ENCODE assay signal across 13 cellular contexts in the genomic region with DNA sequence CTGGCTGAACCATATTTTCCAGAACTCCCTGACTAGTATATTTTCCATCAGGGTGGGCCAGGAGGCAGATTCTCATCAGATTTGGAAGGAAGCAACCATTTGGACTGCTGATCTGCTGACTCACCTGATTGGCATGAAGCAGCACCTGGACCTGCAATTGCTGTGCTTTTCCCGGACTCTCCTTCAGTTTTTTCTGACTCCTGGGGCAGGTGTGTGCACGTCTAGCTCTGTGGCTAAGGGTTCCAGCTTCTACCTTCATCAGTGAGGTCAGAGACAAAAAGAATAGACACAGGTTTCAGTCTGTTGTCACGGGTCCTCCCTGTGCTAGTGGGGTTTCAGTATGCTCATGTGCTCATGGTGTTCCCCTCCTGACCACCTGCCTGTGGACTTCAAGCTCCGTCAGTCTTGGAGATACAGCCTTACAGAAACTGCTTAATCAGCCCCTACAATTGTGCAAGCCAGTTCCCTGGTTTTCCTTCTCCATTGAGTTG. TPM values are rescaled to one million over a fixed set of nuclear protein-coding genes. Genes with fewer than 3 reads are reported as not detected.
DNase-seq lines count a peak whose midpoint lies in the region; ATAC-seq and TF ChIP-seq lines count a peak whose summit lies in the region.
"Had no signal": no experiment of that assay in that cellular context is flagged by ENCODE, and none has a peak within 500 bp of the region (broad histone marks: within the 10 kb centered on the region; RNA-seq: fewer than 3 reads in every experiment).

No MANE protein-coding gene starts in this region.

- no peaks in the 10 kb centered on the region for H3K27me3 Mint-ChIP-seq in activated naive CD8-positive, alpha-beta T cell
- no peaks in the 10 kb centered on the region for H3K27me3 Mint-ChIP-seq in activated naive CD8-positive, alpha-beta T cell treated with anti-CD3 and anti-CD28 coated beads for 36 hours
- H3K27me3 Mint-ChIP-seq in endodermal cell (ENCODE audit: insufficient read depth): no peaks in the 10 kb centered on the region

- H3K4me3 ChIP-seq in endodermal cell (ENCODE audit: low read length): no peak overlapping the region
- H3K4me3 ChIP-seq in vagina: no peak overlapping the region
- H3K4me3 ChIP-seq: cardiac muscle cell, gastrocnemius medialis, lower lobe of right lung had no signal

- peak overlapping the region; percentile 25 for H3K27ac Mint-ChIP-seq in activated naive CD8-positive, alpha-beta T cell
- H3K27ac Mint-ChIP-seq in activated naive CD8-positive, alpha-beta T cell treated with anti-CD3 and anti-CD28 coated beads for 36 hours: no peak overlapping the region
- peak overlapping the region; percentile 61 for H3K27ac Mint-ChIP-seq in endodermal cell

- no peak for ATAC-seq in HG02763 (IDR thresholded peaks at IDR 0.05; ENCODE audit: unreplicated experiment)
- ATAC-seq: gastrocnemius medialis, lower lobe of right lung, SK-N-SH treated with all-trans-retinoic acid at 6 μM for 48 hours had no signal

- H3K36me3 Mint-ChIP-seq in activated naive CD8-positive, alpha-beta T cell: no peaks in the 10 kb centered on the region
- H3K36me3 Mint-ChIP-seq in activated naive CD8-positive, alpha-beta T cell treated with anti-CD3 and anti-CD28 coated beads for 36 hours: peaks cover 22% of the 10 kb centered on the region
- H3K36me3 Mint-ChIP-seq in endodermal cell (ENCODE audit: low read depth): peaks cover 2% of the 10 kb centered on the region

- TF ChIP-seq CTCF in endodermal cell (conservative IDR thresholded peaks at IDR 0.05) (no peak), vagina (IDR thresholded peaks at IDR 0.05) (no peak)

- 88 to 95% methylated on average over 4 of the region's 4 CpGs for WGBS in endodermal cell (ENCODE audit: insufficient coverage in 1 of 2, insufficient read length in 1 of 2), 2 experiments

- peaks cover 40% of the 10 kb centered on the region for H3K4me1 Mint-ChIP-seq in activated naive CD8-positive, alpha-beta T cell (ENCODE audit: low read depth)
- H3K4me1 Mint-ChIP-seq in activated naive CD8-positive, alpha-beta T cell treated with anti-CD3 and anti-CD28 coated beads for 36 hours: peaks cover 50% of the 10 kb centered on the region
- H3K4me1 Mint-ChIP-seq in endodermal cell: peaks cover 13% of the 10 kb centered on the region

- no peak overlapping the region for H3K27ac ChIP-seq in endodermal cell (ENCODE audit: low read depth, low read length)
- H3K27ac ChIP-seq in vagina: peak overlapping the region; percentile 39
- H3K27ac ChIP-seq: cardiac muscle cell, gastrocnemius medialis, lower lobe of right lung had no signal

- H3K27me3 ChIP-seq in endodermal cell (ENCODE audit: control insufficient read depth, insufficient read depth, low read length, poor library complexity, severe bottlenecking) (no peaks in the 10 kb centered on the region), vagina (no peaks in the 10 kb centered on the region)
- H3K27me3 ChIP-seq: cardiac muscle cell, gastrocnemius medialis had no signal

- peaks cover 6% of the 10 kb centered on the region for H3K4me1 ChIP-seq in endodermal cell (ENCODE audit: control insufficient read depth, insufficient read depth, low read length)
- H3K4me1 ChIP-seq in vagina: peaks cover 36% of the 10 kb centered on the region

- no peaks in the 10 kb centered on the region for H3K9me3 ChIP-seq in endodermal cell (ENCODE audit: control insufficient read depth, low read length)
- H3K9me3 ChIP-seq in vagina: no peaks in the 10 kb centered on the region
- H3K9me3 ChIP-seq: gastrocnemius medialis, lower lobe of right lung had no signal

- intact Hi-C loops in vagina (cut with DNase I): loop anchor here (10.0 kb wide), 1 partner anchor 135 kb away; no protein-coding TSS in a partner anchor

- H3K4me3 Mint-ChIP-seq in activated naive CD8-positive, alpha-beta T cell: no peak overlapping the region
- no peak overlapping the region for H3K4me3 Mint-ChIP-seq in activated naive CD8-positive, alpha-beta T cell treated with anti-CD3 and anti-CD28 coated beads for 36 hours
- no peak overlapping the region for H3K4me3 Mint-ChIP-seq in endodermal cell

- no peak for TF ChIP-seq POLR2A in vagina (IDR thresholded peaks at IDR 0.05)

- H3K36me3 ChIP-seq in endodermal cell (ENCODE audit: control insufficient read depth, insufficient read depth, low read length) (peaks cover 12% of the 10 kb centered on the region), vagina (no peaks in the 10 kb centered on the region)
- H3K36me3 ChIP-seq: cardiac muscle cell, lower lobe of right lung had no signal

- H3K9me3 Mint-ChIP-seq in activated naive CD8-positive, alpha-beta T cell (ENCODE audit: low read depth): no peaks in the 10 kb centered on the region
- no peaks in the 10 kb centered on the region for H3K9me3 Mint-ChIP-seq in activated naive CD8-positive, alpha-beta T cell treated with anti-CD3 and anti-CD28 coated beads for 36 hours
- H3K9me3 Mint-ChIP-seq in endodermal cell: no peaks in the 10 kb centered on the region

- DNase-seq in activated naive CD8-positive, alpha-beta T cell treated with anti-CD3 and anti-CD28 coated beads for 36 hours: no peak
- peak; percentile 80 for DNase-seq in HPDE6-E6E7 (ENCODE audit: extremely low spot score)
- DNase-seq in endodermal cell: peak; percentile 60
- no peak for DNase-seq in vagina (ENCODE audit: extremely low spot score in 2 of 2)
- no peak for DNase-seq in hippocampal formation (lab: John Stamatoyannopoulos, UW)
- no peak for DNase-seq in putamen (ENCODE audit: low spot score)
- DNase-seq: gastrocnemius medialis, lower lobe of right lung, NCI-H2081 treated with DMSO at 0.1 percent for 48 hours had no signal

- no peak overlapping the region for H3K9ac ChIP-seq in endodermal cell (ENCODE audit: extremely low read depth, low read length, poor library complexity, severe bottlenecking)

RNA-seq across cellular contexts. Expression of a gene that starts 31.5 kb away (rescaled TPM):
- 10 to 100 TPM; 83.6 to 83.7 TPM for total RNA-seq in activated naive CD8-positive, alpha-beta T cell treated with anti-CD3 and anti-CD28 coated beads for 36 hours
- total RNA-seq in endodermal cell: 10 to 100 TPM; 42.9 to 46.9 TPM
- 40.1 TPM for polyA plus RNA-seq in endodermal cell (2013, experiment 1 of 2)
- 33.1 TPM for polyA plus RNA-seq in endodermal cell (2013, experiment 2 of 2)
- 16.9 TPM for total RNA-seq in vagina

Comparison
In these comparisons a context has a peak if more than half of its experiments do, and no peak if none do; other contexts are left out.
1. DNase-seq: peak in HPDE6-E6E7 (single experiment) and endodermal cell (single experiment); none in activated naive CD8-positive, alpha-beta T cell treated with anti-CD3 and anti-CD28 coated beads for 36 hours (single experiment), vagina (0 of 2), hippocampal formation (0 of 2) and putamen (single experiment).